22 cellular contexts compared by ENCODE assay signal in genomic region chr5:122785294-122785693, GRCh38.
"Had no signal": no experiment of that assay in that cellular context is flagged by ENCODE, and none has a peak within 500 bp of the region (broad histone marks: within the 10 kb centered on the region; RNA-seq: fewer than 3 reads in every experiment).

No MANE protein-coding gene starts in this region.

- H3K27ac Mint-ChIP-seq: naive thymus-derived CD4-positive, alpha-beta T cell; natural killer cell treated with Interleukin-12 subunit alpha and Interleukin-12 subunit beta and Interleukin-15 and Interleukin-18, amount 100 ng/mL, for 72 hours; progenitor cell of endocrine pancreas; stimulated activated effector memory CD8-positive, alpha-beta T cell treated with anti-CD3 and anti-CD28 coated beads, Interleukin-12 subunit alpha, Interleukin-12 subunit beta, amount 100 ng/mL, for 72 hours had no signal

- FAIRE-seq: urothelium cell line had no signal

- H3K4me2 ChIP-seq: hepatocyte had no signal

- H3K36me3 ChIP-seq: left ventricle myocardium inferior, ovary, right atrium auricular region, sigmoid colon, thyroid gland, transverse colon, upper lobe of right lung had no signal

- H3K27me3 ChIP-seq: heart right ventricle, hepatocyte, ovary, right atrium auricular region, sigmoid colon, spleen, stomach, testis, thyroid gland, transverse colon, upper lobe of right lung had no signal

- H3K27me3 Mint-ChIP-seq: naive thymus-derived CD4-positive, alpha-beta T cell; natural killer cell treated with Interleukin-12 subunit alpha and Interleukin-12 subunit beta and Interleukin-15 and Interleukin-18, amount 100 ng/mL, for 72 hours; progenitor cell of endocrine pancreas had no signal

- H2AFZ ChIP-seq: hepatocyte had no signal

- DNase-seq: heart right ventricle; islet precursor cell; left ventricle myocardium inferior; naive thymus-derived CD4-positive, alpha-beta T cell; ovary; sigmoid colon; small intestine; spleen; stimulated activated CD4-positive, alpha-beta T cell treated with anti-CD3 and anti-CD28 coated beads, Interleukin-4, amount 100 ng/mL, for 24 hours; stimulated activated naive CD8-positive, alpha-beta T cell treated with anti-CD3 and anti-CD28 coated beads, Interleukin-15, Interleukin-2, amounts not matched to agents 100 U/mL and 50 U/mL, for 24 hours; stomach; testis; thyroid gland; transverse colon; upper lobe of right lung had no signal

- ATAC-seq: heart right ventricle; naive thymus-derived CD4-positive, alpha-beta T cell; natural killer cell treated with Interleukin-12 subunit alpha and Interleukin-12 subunit beta and Interleukin-15 and Interleukin-18, amount 100 ng/mL, for 72 hours; stimulated activated effector memory CD8-positive, alpha-beta T cell treated with anti-CD3 and anti-CD28 coated beads, Interleukin-12 subunit alpha, Interleukin-12 subunit beta, amount 100 ng/mL, for 72 hours; stimulated activated naive CD8-positive, alpha-beta T cell treated with anti-CD3 and anti-CD28 coated beads, Interleukin-15, Interleukin-2, amounts not matched to agents 100 U/mL and 50 U/mL, for 24 hours; upper lobe of right lung had no signal

- H3K9me3 ChIP-seq: ovary, testis, thyroid gland, upper lobe of right lung had no signal

- H3K4me3 ChIP-seq: heart right ventricle, hepatocyte, left ventricle myocardium inferior, lung, ovary, right atrium auricular region, sigmoid colon, spleen, stomach, testis, thyroid gland, transverse colon, upper lobe of right lung had no signal

- H3K4me3 Mint-ChIP-seq: natural killer cell treated with Interleukin-12 subunit alpha and Interleukin-12 subunit beta and Interleukin-15 and Interleukin-18, amount 100 ng/mL, for 72 hours; stimulated activated effector memory CD8-positive, alpha-beta T cell treated with anti-CD3 and anti-CD28 coated beads, Interleukin-12 subunit alpha, Interleukin-12 subunit beta, amount 100 ng/mL, for 72 hours had no signal

- H3K27ac ChIP-seq: heart right ventricle, hepatocyte, left ventricle myocardium inferior, ovary, right atrium auricular region, sigmoid colon, spleen, stomach, testis, thyroid gland, transverse colon, upper lobe of right lung had no signal

- H3K4me1 ChIP-seq: left ventricle myocardium inferior, testis had no signal
